22 cellular contexts compared by ENCODE assay signal in genomic region chr7:40148671-40149070, GRCh38. TPM values are rescaled to one million over a fixed set of nuclear protein-coding genes. Genes with fewer than 3 reads are reported as not detected.
DNase-seq lines count a peak whose midpoint lies in the region; ATAC-seq, FAIRE-seq and TF ChIP-seq lines count a peak whose summit lies in the region.
"Had no signal": no experiment of that assay in that cellular context is flagged by ENCODE, and none has a peak within 500 bp of the region (broad histone marks: within the 10 kb centered on the region; RNA-seq: fewer than 3 reads in every experiment).

No MANE protein-coding gene starts in this region.

- DNase-seq in GM23338 (ENCODE audit: low spot score), result peak; percentile 32
- DNase-seq in K562 (ENCODE audit: extremely low read depth in 1 of 4, low spot score in 3 of 4), result no peak
- no peak for DNase-seq in suprapubic skin (ENCODE audit: low spot score in 2 of 2)
- DNase-seq: 8988T; CD4-positive, alpha-beta memory T cell; DMS153; DMS79; GDM1; HFFc6; KG1 had no signal

- H3K9me3 ChIP-seq in HUES64 (ENCODE audit: insufficient read depth, low read depth, low read length) (peaks cover 25% of the 10 kb centered on the region), K562 (replicated peaks; ENCODE audit: control insufficient read depth, insufficient read depth, low read depth, low read length) (no peaks in the 10 kb centered on the region), iPS-20b (ENCODE audit: insufficient read depth, low read depth, low read length) (peaks cover 14% of the 10 kb centered on the region; the same call in 1 of the 2 replicates), suprapubic skin (no peaks in the 10 kb centered on the region)

- no peaks in the 10 kb centered on the region for H3K27me3 ChIP-seq in GM23338 (ENCODE audit: insufficient read depth)
- H3K27me3 ChIP-seq in HUES64 (ENCODE audit: insufficient read depth, low read length), result no peaks in the 10 kb centered on the region
- H3K27me3 ChIP-seq in K562 (ENCODE audit: control insufficient read depth in 2 of 2, insufficient read depth in 2 of 2, low read length in 2 of 2), result peaks cover 9 to 11% of the 10 kb centered on the region in 2 experiments; a peak in 4 of 5 replicates
- no peaks in the 10 kb centered on the region for H3K27me3 ChIP-seq in iPS-20b (ENCODE audit: insufficient read depth, low read length)
- no peaks in the 10 kb centered on the region for H3K27me3 ChIP-seq in suprapubic skin
- H3K27me3 ChIP-seq: BLaER1 had no signal

- POLR2A ChIA-PET in K562 (lab: Yijun Ruan, JAX), result interaction anchor here (1.7 kb wide), 1 partner anchor 8 kb away, joined by 5 read pairs; no protein-coding TSS in a partner anchor

- H3K36me3 Mint-ChIP-seq in GM23338 (ENCODE audit: low read depth), result peaks cover 31% of the 10 kb centered on the region
- H3K36me3 Mint-ChIP-seq: CD14-positive monocyte; CD4-positive, alpha-beta memory T cell; IgD-negative memory B cell had no signal

- H3K79me2 ChIP-seq in GM23338 (replicated peaks; ENCODE audit: insufficient read depth), result no peaks in the 10 kb centered on the region; the same call in 1 of the 2 replicates
- H3K79me2 ChIP-seq in K562 (ENCODE audit: control insufficient read depth, insufficient read depth, low read length), result no peaks in the 10 kb centered on the region

- no peak overlapping the region for H2AFZ ChIP-seq in GM23338
- no peak overlapping the region for H2AFZ ChIP-seq in K562 (ENCODE audit: low read depth, low read length)

- H3K36me3 ChIP-seq in GM23338 (ENCODE audit: insufficient read depth) (peaks cover 17% of the 10 kb centered on the region), HUES64 (ENCODE audit: insufficient read depth, low read length) (no peaks in the 10 kb centered on the region), K562 (ENCODE audit: control insufficient read depth, insufficient read depth, low read length) (no peaks in the 10 kb centered on the region), iPS-20b (ENCODE audit: insufficient read depth, low read depth, low read length) (no peaks in the 10 kb centered on the region), suprapubic skin (no peaks in the 10 kb centered on the region)
- H3K36me3 ChIP-seq: BLaER1 had no signal

- H3K27ac ChIP-seq in GM23338 (ENCODE audit: low read depth), result peak overlapping the region; percentile 53
- peak overlapping the region; percentile 51; the same call in 1 of the 2 replicates for H3K27ac ChIP-seq in HUES64 (ENCODE audit: low read depth, low read length)
- no peak overlapping the region for H3K27ac ChIP-seq in K562 (ENCODE audit: extremely low read depth, low read depth, low read length)
- no peak overlapping the region for H3K27ac ChIP-seq in iPS-20b (ENCODE audit: low read length)
- H3K27ac ChIP-seq in suprapubic skin, result no peak overlapping the region
- H3K27ac ChIP-seq: BLaER1, HL-60 had no signal

- TF ChIP-seq RAD21 in K562 (CRISPR knock-in tag; conservative IDR thresholded peaks at IDR 0.05 in 1 of 2, IDR thresholded peaks at IDR 0.05 in 1 of 2), result no peak

- H3K4me3 ChIP-seq in GM23338, result no peak overlapping the region
- no peak overlapping the region for H3K4me3 ChIP-seq in HUES64 (ENCODE audit: low read length)
- no peak overlapping the region for H3K4me3 ChIP-seq in K562
- H3K4me3 ChIP-seq in iPS-20b (ENCODE audit: low read length), result peak overlapping the region; percentile 42; the same call in 1 of the 2 replicates
- H3K4me3 ChIP-seq in suprapubic skin, result no peak overlapping the region
- H3K4me3 ChIP-seq: BLaER1 had no signal

- CTCF ChIA-PET in K562 (lab: Yijun Ruan, JAX; ENCODE audit: low intra/inter-chr PET ratio), result no interaction called here

- H3F3A ChIP-seq in GM23338 (replicated peaks; ENCODE audit: low read depth), result no peaks in the 10 kb centered on the region

- intact Hi-C loops in K562 (cut with micrococcal nuclease), result no loop called here

- H4K20me1 ChIP-seq in GM23338 (replicated peaks; ENCODE audit: insufficient read depth) (no peaks in the 10 kb centered on the region), K562 (replicated peaks; ENCODE audit: control insufficient read depth, insufficient read depth, low read length) (no peaks in the 10 kb centered on the region)
- H4K20me1 ChIP-seq: BLaER1 had no signal

- H3K4me1 Mint-ChIP-seq in GM23338, result peaks cover 12% of the 10 kb centered on the region
- H3K4me1 Mint-ChIP-seq: CD14-positive monocyte; CD4-positive, alpha-beta memory T cell; IgD-negative memory B cell had no signal

- ATAC-seq in GM23338 (peak; percentile 38; the same call in 1 of the 3 replicates), K562 (no peak), GM21619 (IDR thresholded peaks at IDR 0.05; ENCODE audit: unreplicated experiment) (no peak), HG02840 (IDR thresholded peaks at IDR 0.05; ENCODE audit: low FRiP score, unreplicated experiment) (no peak), HG03378 (IDR thresholded peaks at IDR 0.05; ENCODE audit: unreplicated experiment) (no peak)
- ATAC-seq: HCT116, HepG2 had no signal

- H3K4me2 ChIP-seq in GM23338 (peak overlapping the region; percentile 22), K562 (ENCODE audit: insufficient read depth, low read length) (no peak overlapping the region)
- H3K4me2 ChIP-seq: BLaER1 had no signal

- TF ChIP-seq EP300 in K562 (IDR thresholded peaks at IDR 0.05; ENCODE audit: low read length) (no peak), suprapubic skin (IDR thresholded peaks at IDR 0.05) (no peak)

- no peaks in the 10 kb centered on the region for H3K9me1 ChIP-seq in K562 (ENCODE audit: control insufficient read depth, insufficient read depth, low read length)

- H3K4me1 ChIP-seq in GM23338 (ENCODE audit: insufficient read depth) (peaks cover 15% of the 10 kb centered on the region), HUES64 (ENCODE audit: insufficient read depth, low read length) (peaks cover 10% of the 10 kb centered on the region; the same call in 1 of the 2 replicates), K562 (replicated peaks in 1 of 2; ENCODE audit: control insufficient read depth in 2 of 2, insufficient read depth in 2 of 2, low read length in 2 of 2) (no peaks in the 10 kb centered on the region), iPS-20b (ENCODE audit: insufficient read depth, low read length) (peaks cover 6% of the 10 kb centered on the region), suprapubic skin (no peaks in the 10 kb centered on the region)
- H3K4me1 ChIP-seq: BLaER1 had no signal

- 37% methylated on average over 2 of the region's 2 CpGs for WGBS in HUES64
- WGBS in K562 (ENCODE audit: insufficient coverage, low coverage, missing lambda C conversion rate), result 0% methylated on average over 2 of the region's 2 CpGs
- WGBS in suprapubic skin, result 87% methylated on average over 2 of the region's 2 CpGs

- no peak for TF ChIP-seq CTCF in GM23338 (conservative IDR thresholded peaks at IDR 0.05; ENCODE audit: low read depth in 2 of 2)
- TF ChIP-seq CTCF in K562 (IDR thresholded peaks at IDR 0.05 in 2 of 3, conservative IDR thresholded peaks at IDR 0.05 in 1 of 3; ENCODE audit: insufficient read depth in 2 of 3, low read depth in 1 of 3, low read length in 3 of 3), result no peak
- TF ChIP-seq CTCF in suprapubic skin (IDR thresholded peaks at IDR 0.05), result no peak

- no peaks in the 10 kb centered on the region; the same call in 1 of the 2 replicates for H3K9me2 ChIP-seq in GM23338 (ENCODE audit: insufficient read depth)

- in situ Hi-C loops in K562 (cut with MboI), result no loop called here

- H3K27ac Mint-ChIP-seq in GM23338, result no peak overlapping the region
- H3K27ac Mint-ChIP-seq: CD14-positive monocyte; CD4-positive, alpha-beta memory T cell; HFFc6; IgD-negative memory B cell had no signal

- TF ChIP-seq POLR2A in K562 (conservative IDR thresholded peaks at IDR 0.05) (no peak), suprapubic skin (IDR thresholded peaks at IDR 0.05) (no peak)

- BruUV-seq in K562 (replicated peaks; lab: Mats Ljungman, UMichigan), result no TSS peak

- peaks cover 10% of the 10 kb centered on the region for H3K27me3 Mint-ChIP-seq in GM23338 (ENCODE audit: insufficient read depth, low read depth, poor library complexity)

- peaks cover 33% of the 10 kb centered on the region for H3K9me3 Mint-ChIP-seq in GM23338
- H3K9me3 Mint-ChIP-seq: CD4-positive, alpha-beta memory T cell; IgD-negative memory B cell had no signal

- FAIRE-seq in K562 (lab: Jason Lieb, UNC), result no peak
- FAIRE-seq: H54, HepG2 had no signal

- H3K9ac ChIP-seq in HUES64 (ENCODE audit: low read depth, low read length) (no peak overlapping the region), K562 (ENCODE audit: insufficient read depth in 1 of 2, low read depth in 2 of 2, low read length in 2 of 2) (no peak overlapping the region), iPS-20b (ENCODE audit: low read depth, low read length) (no peak overlapping the region)
- H3K9ac ChIP-seq: BLaER1 had no signal

- H3K4me3 Mint-ChIP-seq in GM23338, result no peak overlapping the region
- H3K4me3 Mint-ChIP-seq: CD14-positive monocyte; CD4-positive, alpha-beta memory T cell; HFFc6; IgD-negative memory B cell had no signal

RNA-seq across cellular contexts. Expression of gene SUGCT, which starts 13.9 kb away (rescaled TPM):
- 2.1 and 5.6 TPM in 2 replicates for total RNA-seq in GM23338 (2014; rRNA removed; shearing (Covaris generic))
- 4.2 and 5.2 TPM in 2 replicates for polyA plus RNA-seq in GM23338 (2016; fragmentation: Nextera tagmentation; extraction: Ambion mirVana)
- 2.9 TPM for polyA plus RNA-seq in HUES64 (2013, experiment 1 of 2)
- polyA plus RNA-seq in HUES64 (2013, experiment 2 of 2), result 4.9 TPM
- total RNA-seq in K562 (2011; cell fraction: chromatin; rRNA removed; ENCODE audit: low replicate concordance), result 2.4 and 5.2 TPM in 2 replicates
- total RNA-seq in K562 (2011; cell fraction: nucleolus; rRNA removed), result 2.5 TPM in 2 replicates
- 2.4 and 2.7 TPM in 2 replicates for total RNA-seq in K562 (2011; cell fraction: nucleoplasm; rRNA removed)
- 1.8 and 2.2 TPM in 2 replicates for total RNA-seq in K562 (2014; rRNA removed)
- total RNA-seq in K562 (2014; rRNA removed; fragmentation: Illumina TruSeq; extraction: Trizol), result 2.5 and 2.8 TPM in 2 replicates
- total RNA-seq in K562 (2015; rRNA removed; fragmentation: Illumina TruSeq; extraction: Trizol), result 1.2 and 1.3 TPM in 2 replicates
- 1.1 and 1.4 TPM in 2 replicates for total RNA-seq in K562 (2021)
- polyA plus RNA-seq in K562 (2011; rRNA removed), result 1.5 and 1.8 TPM in 2 replicates
- polyA plus RNA-seq in K562 (2011; cell fraction: cytosol; rRNA removed), result 0.54 and 0.78 TPM in 2 replicates
- 0.56 and 1.0 TPM in 2 replicates for polyA plus RNA-seq in K562 (2011; cell fraction: nucleus; rRNA removed)
- polyA plus RNA-seq in K562 (2012), result 0.98 and 1.8 TPM in 2 replicates
- polyA plus RNA-seq in K562 (2014; fragmentation: Illumina TruSeq; extraction: Trizol), result 2.0 and 2.3 TPM in 2 replicates
- polyA plus RNA-seq in K562 (2014; fragmentation: Nextera tagmentation; extraction: Ambion mirVana), result 1 to 10 TPM in 1 of 2 experiments, under 1 TPM in 1; 0.58 to 1.3 TPM
- polyA plus RNA-seq in K562 (2014; rRNA removed), result 1.4 and 1.9 TPM in 2 replicates
- polyA minus RNA-seq in K562 (2011; rRNA and poly(A)+ RNA removed), result 2.0 and 3.5 TPM in 2 replicates
- 1.3 TPM in 1 of 2 replicates, not detected in the other for polyA minus RNA-seq in K562 (2011; cell fraction: cytosol; rRNA and poly(A)+ RNA removed)
- polyA minus RNA-seq in K562 (2011; cell fraction: nucleus; rRNA and poly(A)+ RNA removed), result 4.8 and 6.3 TPM in 2 replicates
- total RNA-seq in suprapubic skin, result 1 to 10 TPM in 1 of 4 donors, under 1 TPM in 2, not detected in 1; 0.73 to 2.2 (median 0.98) TPM
- polyA plus RNA-seq: CD14-positive monocyte had no signal

RNA-seq across cellular contexts. Expression of gene MPLKIP, which starts 14.2 kb away (rescaled TPM):
- total RNA-seq in GM23338 (2014; rRNA removed; shearing (Covaris generic)), result 42.8 and 64.0 TPM in 2 replicates
- polyA plus RNA-seq in GM23338 (2016; fragmentation: Nextera tagmentation; extraction: Ambion mirVana) (147 and 153 TPM in 2 replicates), K562 (2011; rRNA removed) (53.9 and 75.6 TPM in 2 replicates), K562 (2014; fragmentation: Illumina TruSeq; extraction: Trizol) (26.3 and 41.4 TPM in 2 replicates), K562 (2014; fragmentation: Nextera tagmentation; extraction: Ambion mirVana) (10 to 100 TPM in 1 of 2 experiments, 1 to 10 TPM in 1; 5.6 to 12.3 TPM), K562 (2014; rRNA removed) (121 and 127 TPM in 2 replicates)
- 34.4 TPM for polyA plus RNA-seq in HUES64 (2013, experiment 1 of 2)
- polyA plus RNA-seq in HUES64 (2013, experiment 2 of 2), result 41.9 TPM
- 5.6 and 12.5 TPM in 2 replicates for total RNA-seq in K562 (2011; cell fraction: chromatin; rRNA removed; ENCODE audit: low replicate concordance)
- total RNA-seq in K562 (2011; cell fraction: nucleolus; rRNA removed), result 7.0 and 7.8 TPM in 2 replicates
- 12.7 and 24.7 TPM in 2 replicates for total RNA-seq in K562 (2011; cell fraction: nucleoplasm; rRNA removed)
- total RNA-seq in K562 (2014; rRNA removed) (97.1 and 107 TPM in 2 replicates), K562 (2014; rRNA removed; fragmentation: Illumina TruSeq; extraction: Trizol) (44.2 and 46.9 TPM in 2 replicates), K562 (2015; rRNA removed; fragmentation: Illumina TruSeq; extraction: Trizol) (40.6 and 41.5 TPM in 2 replicates), K562 (2021) (81.5 and 93.0 TPM in 2 replicates), suprapubic skin (10 to 100 TPM; 24.7 to 44.8 (median 29.9) TPM)
- 66.0 and 157 TPM in 2 replicates for polyA plus RNA-seq in K562 (2011; cell fraction: cytosol; rRNA removed)
- 21.3 TPM in 2 replicates for polyA plus RNA-seq in K562 (2011; cell fraction: nucleus; rRNA removed)
- 46.4 and 69.9 TPM in 2 replicates for polyA plus RNA-seq in K562 (2012)
- 8.3 and 9.3 TPM in 2 replicates for polyA minus RNA-seq in K562 (2011; rRNA and poly(A)+ RNA removed)
- 7.8 and 12.4 TPM in 2 replicates for polyA minus RNA-seq in K562 (2011; cell fraction: cytosol; rRNA and poly(A)+ RNA removed)
- 8.1 and 10.7 TPM in 2 replicates for polyA minus RNA-seq in K562 (2011; cell fraction: nucleus; rRNA and poly(A)+ RNA removed)

Comparison
In these comparisons a context has a peak if more than half of its experiments do, and no peak if none do; other contexts are left out.
1. H3K27ac ChIP-seq: peak in GM23338 (single experiment) and HUES64 (single experiment); none in K562 (single experiment), iPS-20b (single experiment) and suprapubic skin (single experiment).